In the genomic region with DNA sequence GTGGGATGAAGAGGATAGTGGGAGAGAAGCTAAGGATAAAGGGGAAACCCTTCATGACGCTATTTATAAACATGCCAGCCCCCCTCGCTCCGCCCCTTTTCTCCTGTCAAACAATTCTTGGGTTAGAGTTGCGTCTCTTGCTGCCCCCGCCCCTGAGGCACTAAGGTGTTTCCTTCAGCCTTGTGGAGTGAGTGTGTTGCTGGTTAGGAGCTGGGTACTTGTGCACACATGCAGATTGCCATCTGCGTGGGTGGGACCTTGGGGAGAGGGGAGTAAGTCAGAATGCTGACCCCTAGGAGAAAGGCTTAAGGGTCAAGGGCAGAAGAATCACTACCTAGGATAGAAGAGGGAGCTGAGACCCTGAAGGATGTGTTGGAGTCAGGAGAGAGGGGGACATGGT, we compare ENCODE assay signal across 10 cellular contexts. TPM values are rescaled to one million over a fixed set of nuclear protein-coding genes. Genes with fewer than 3 reads are reported as not detected.
DNase-seq lines count a peak whose midpoint lies in the region; ATAC-seq and TF ChIP-seq lines count a peak whose summit lies in the region.
"Had no signal": no experiment of that assay in that cellular context is flagged by ENCODE, and none has a peak within 500 bp of the region (broad histone marks: within the 10 kb centered on the region; RNA-seq: fewer than 3 reads in every experiment).

No MANE protein-coding gene starts in this region.

- H3K9me3 Mint-ChIP-seq in brain (no peaks in the 10 kb centered on the region), mesothelial cell of epicardium (no peaks in the 10 kb centered on the region)

- ATAC-seq in HG03432 (IDR thresholded peaks at IDR 0.05; ENCODE audit: unreplicated experiment) = no peak

- H3K4me1 Mint-ChIP-seq in brain = peaks cover 69% of the 10 kb centered on the region
- H3K4me1 Mint-ChIP-seq in mesothelial cell of epicardium = peaks cover 53% of the 10 kb centered on the region

- H3K36me3 Mint-ChIP-seq in brain (peaks cover 29% of the 10 kb centered on the region), mesothelial cell of epicardium (peaks cover 15% of the 10 kb centered on the region)

- H3K27ac Mint-ChIP-seq in brain (peak overlapping the region; percentile 16 to 94 (median 69)), mesothelial cell of epicardium (peak overlapping the region; percentile 5)
- H3K27ac Mint-ChIP-seq: activated CD8-positive, alpha-beta memory T cell treated with anti-CD3 and anti-CD28 coated beads, Interleukin-2, amount 10 ng/mL, durations not matched to agents 7 days and 5 days had no signal

- DNase-seq in stimulated activated CD4-positive, alpha-beta T cell treated with anti-CD3 and anti-CD28 coated beads, Interleukin-15, amount 100 ng/mL, for 24 hours = peak; percentile 29
- no peak for DNase-seq in stimulated activated CD4-positive, alpha-beta T cell treated with anti-CD3 and anti-CD28 coated beads, Interleukin-4, amount 100 ng/mL, for 24 hours
- DNase-seq in mesothelial cell of epicardium (ENCODE audit: low spot score in 2 of 2, unreplicated experiment in 2 of 2) = no peak
- no peak for DNase-seq in HuH-7 (ENCODE audit: low spot score)
- DNase-seq in NCI-H1417 (lab: John Stamatoyannopoulos, UW) = no peak
- no peak for DNase-seq in COLO668 (lab: John Stamatoyannopoulos, UW; ENCODE audit: unreplicated experiment)
- DNase-seq: activated CD8-positive, alpha-beta memory T cell treated with anti-CD3 and anti-CD28 coated beads, Interleukin-2, amount 10 ng/mL, durations not matched to agents 7 days and 5 days; mesenchymal stem cell had no signal

- H3K27me3 Mint-ChIP-seq in brain (no peaks in the 10 kb centered on the region), mesothelial cell of epicardium (ENCODE audit: low read depth) (no peaks in the 10 kb centered on the region)
- H3K27me3 Mint-ChIP-seq: activated CD8-positive, alpha-beta memory T cell treated with anti-CD3 and anti-CD28 coated beads, Interleukin-2, amount 10 ng/mL, durations not matched to agents 7 days and 5 days had no signal

- H3K4me3 Mint-ChIP-seq in brain (peak overlapping the region; percentile 68 to 84 (median 78)), mesothelial cell of epicardium (no peak overlapping the region)

- TF ChIP-seq CTCF in brain (conservative IDR thresholded peaks at IDR 0.05) = no peak
- TF ChIP-seq CTCF in mesothelial cell of epicardium (IDR thresholded peaks at IDR 0.05; ENCODE audit: unreplicated experiment) = no peak

RNA-seq across cellular contexts. Expression of gene FOXJ2, which starts 5.4 kb away (rescaled TPM):
- 23.0 TPM for polyA plus RNA-seq in brain (ENCODE audit: insufficient read depth, low read depth, low replicate concordance)
- 16.1 to 16.7 TPM (median 16.7 TPM) in 3 replicates for total RNA-seq in mesothelial cell of epicardium

RNA-seq across cellular contexts. Expression of gene C3AR1, which starts 28.2 kb away (rescaled TPM):
- 4.1 TPM for polyA plus RNA-seq in brain (ENCODE audit: insufficient read depth, low read depth, low replicate concordance)
- total RNA-seq in mesothelial cell of epicardium = not detected in 3 replicates

RNA-seq across cellular contexts. Expression of gene NECAP1, which starts 44.1 kb away (rescaled TPM):
- 43.4 TPM for polyA plus RNA-seq in brain (ENCODE audit: insufficient read depth, low read depth, low replicate concordance)
- 26.1 to 31.0 TPM (median 28.7 TPM) in 3 replicates for total RNA-seq in mesothelial cell of epicardium
